8 cellular contexts compared by ENCODE assay signal in the genomic region with DNA sequence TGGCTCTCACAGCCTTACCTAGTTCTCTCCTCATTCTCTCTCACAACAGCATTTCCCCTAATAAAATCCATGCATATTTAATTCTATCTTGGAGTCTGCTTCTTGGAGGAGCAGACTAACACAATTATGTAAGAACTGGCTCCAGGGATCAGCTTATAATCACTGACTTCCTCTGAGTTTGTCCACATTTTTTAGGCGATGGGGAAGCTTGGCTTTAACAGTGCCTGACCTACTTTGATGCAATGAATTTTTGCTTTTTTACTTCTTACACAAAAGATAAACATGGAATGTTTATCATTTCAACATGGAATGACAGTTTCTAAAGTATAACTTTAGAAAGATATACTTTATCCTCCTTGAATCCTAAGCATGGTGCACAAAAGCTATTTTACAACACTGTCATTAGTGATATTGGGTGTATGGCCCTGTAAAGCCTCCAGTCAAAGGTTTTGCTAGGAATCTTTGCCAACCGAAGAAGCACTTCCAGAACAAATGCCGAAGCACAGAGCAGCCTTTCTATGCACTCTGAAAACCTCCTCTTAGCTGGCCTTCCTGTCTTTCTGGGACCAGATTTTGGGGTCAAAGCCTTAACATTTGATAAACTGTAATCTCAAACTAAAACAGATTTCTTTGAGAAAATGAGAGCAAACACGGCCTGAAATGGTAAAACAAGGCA. TPM values are rescaled to one million over a fixed set of nuclear protein-coding genes. Genes with fewer than 3 reads are reported as not detected.
A peak's percentile ranks its signal among the peaks of the same experiment; 100 is the strongest.
DNase-seq lines count a peak whose midpoint lies in the region; ATAC-seq and TF ChIP-seq lines count a peak whose summit lies in the region.

No MANE protein-coding gene starts in this region.

- H3K9me3 Mint-ChIP-seq in naive thymus-derived CD8-positive, alpha-beta T cell: no peaks in the 10 kb centered on the region

- peak overlapping the region; percentile 81 for H3K4me2 ChIP-seq in OCI-LY3 (ENCODE audit: low read length)

- H3K9me3 ChIP-seq in OCI-LY3 (ENCODE audit: insufficient read depth, low read length) (no peaks in the 10 kb centered on the region), esophagus (ENCODE audit: control insufficient read depth in 2 of 2, insufficient read depth in 1 of 2, low read depth in 1 of 2, low read length in 1 of 2) (no peaks in the 10 kb centered on the region)

- H3K9ac ChIP-seq in OCI-LY3 (ENCODE audit: low read length): peak overlapping the region; percentile 62

- POLR2A ChIA-PET in naive thymus-derived CD8-positive, alpha-beta T cell (lab: Charles Lee): interaction anchor here (0.8 to 1.8 kb wide), 4 partner anchors 22 to 271 kb away, joined by 3 to 6 read pairs (median 3); a partner anchor contains a TSS

- H3K79me2 ChIP-seq in OCI-LY3 (ENCODE audit: low read length): no peaks in the 10 kb centered on the region

- H2AFZ ChIP-seq in OCI-LY3 (ENCODE audit: low read depth, low read length): peak overlapping the region; percentile 87

- H3K36me3 Mint-ChIP-seq in naive thymus-derived CD8-positive, alpha-beta T cell: peaks cover 0 to 2% (median 2%) of the 10 kb centered on the region in 3 donors

- no peak overlapping the region for H3K27ac ChIP-seq in OCI-LY3 (ENCODE audit: low read length)
- H3K27ac ChIP-seq in esophagus (ENCODE audit: low read depth in 2 of 2, low read length in 1 of 2): peak overlapping the region in 1 of 2 donors; percentile 61

- no peaks in the 10 kb centered on the region for H3K27me3 ChIP-seq in OCI-LY3 (ENCODE audit: low read depth, low read length)
- H3K27me3 ChIP-seq in esophagus (ENCODE audit: control insufficient read depth in 1 of 2, insufficient read depth in 2 of 2, low read length in 2 of 2): no peaks in the 10 kb centered on the region

- H3K36me3 ChIP-seq in OCI-LY3 (replicated peaks; ENCODE audit: low read depth, low read length): no peaks in the 10 kb centered on the region
- H3K36me3 ChIP-seq in esophagus (ENCODE audit: control insufficient read depth in 2 of 2, insufficient read depth in 2 of 2, low read length in 1 of 2): no peaks in the 10 kb centered on the region

- DNase-seq in AG08395 (ENCODE audit: low spot score): peak; percentile 18
- DNase-seq in naive thymus-derived CD8-positive, alpha-beta T cell: no peak
- no peak for DNase-seq in NCI-H128 (lab: John Stamatoyannopoulos, UW; ENCODE audit: unreplicated experiment)
- DNase-seq in activated gamma-delta T cell (lab: John Stamatoyannopoulos, UW): no peak
- no peak for DNase-seq in NCI-H2196 (lab: John Stamatoyannopoulos, UW; ENCODE audit: unreplicated experiment)

- peaks cover 8% of the 10 kb centered on the region; the same call in 1 of the 2 replicates for H3K4me1 ChIP-seq in OCI-LY3 (ENCODE audit: low read length)
- H3K4me1 ChIP-seq in esophagus (ENCODE audit: control insufficient read depth in 2 of 2, insufficient read depth in 2 of 2, low read length in 1 of 2): peaks cover 4 to 6% of the 10 kb centered on the region in 2 donors

- H3K27me3 Mint-ChIP-seq in naive thymus-derived CD8-positive, alpha-beta T cell: peaks cover 0 to 1% (median 0%) of the 10 kb centered on the region in 5 donors

- peaks cover 20 to 37% (median 34%) of the 10 kb centered on the region in 4 donors for H3K4me1 Mint-ChIP-seq in naive thymus-derived CD8-positive, alpha-beta T cell

- 15 to 17% methylated on average over 4 of the region's 4 CpGs for WGBS in esophagus, 2 donors

- peak overlapping the region; percentile 80 to 94 (median 90) for H3K27ac Mint-ChIP-seq in naive thymus-derived CD8-positive, alpha-beta T cell

- H4K20me1 ChIP-seq in OCI-LY3 (ENCODE audit: insufficient read depth, low read length): no peaks in the 10 kb centered on the region

- peak overlapping the region; percentile 74 for H3K4me3 ChIP-seq in OCI-LY3 (ENCODE audit: low read length)
- peak overlapping the region; percentile 23 to 59 for H3K4me3 ChIP-seq in esophagus (ENCODE audit: low read depth in 1 of 2, low read length in 2 of 2)

- TF ChIP-seq CTCF in OCI-LY3 (IDR thresholded peaks at IDR 0.05; ENCODE audit: low read depth, low read length): no peak

- peak overlapping the region; percentile 82 to 98 (median 94) for H3K4me3 Mint-ChIP-seq in naive thymus-derived CD8-positive, alpha-beta T cell

- no peak for ATAC-seq in naive thymus-derived CD8-positive, alpha-beta T cell
- ATAC-seq in GM21367 (IDR thresholded peaks at IDR 0.05; ENCODE audit: unreplicated experiment): no peak

RNA-seq across cellular contexts. Expression of a gene that starts 0.8 kb away (rescaled TPM):
- 10 to 100 TPM; 16.9 to 29.6 TPM for polyA plus RNA-seq in esophagus
- 10 to 100 TPM; 17.5 to 20.0 TPM for total RNA-seq in naive thymus-derived CD8-positive, alpha-beta T cell
- 10 to 100 TPM; 26.3 to 36.9 (median 29.1) TPM for polyA plus RNA-seq in naive thymus-derived CD8-positive, alpha-beta T cell

RNA-seq across cellular contexts. Expression of a gene that starts 22.3 kb away (rescaled TPM):
- polyA plus RNA-seq in esophagus: 1 to 10 TPM; 1.8 to 6.5 TPM
- 10 to 100 TPM; 16.3 to 24.9 TPM for total RNA-seq in naive thymus-derived CD8-positive, alpha-beta T cell
- 10 to 100 TPM; 13.8 to 15.1 (median 14.8) TPM for polyA plus RNA-seq in naive thymus-derived CD8-positive, alpha-beta T cell
